Comparison of ENCODE assay signal across 22 cellular contexts in the genomic region with DNA sequence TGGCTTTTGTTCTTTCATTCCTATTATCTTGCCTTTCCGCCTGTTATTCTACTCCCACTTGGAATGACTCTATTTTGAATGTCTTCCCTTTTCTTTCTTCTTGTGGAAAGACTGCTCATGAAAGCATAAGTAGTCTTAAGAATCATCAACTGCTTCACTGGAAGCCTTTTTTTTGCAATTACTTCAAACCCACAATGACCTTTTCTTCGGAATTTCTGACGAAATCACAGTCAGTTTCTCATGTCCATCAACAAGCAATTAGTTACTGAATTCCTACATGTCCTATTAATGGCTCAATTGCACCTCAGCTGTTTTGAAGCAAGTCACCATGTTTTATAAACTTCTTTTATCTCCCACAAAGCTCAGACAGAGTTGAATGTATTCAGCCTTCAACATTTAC.
A peak's percentile ranks its signal among the peaks of the same experiment; 100 is the strongest.
DNase-seq lines count a peak whose midpoint lies in the region; ATAC-seq, FAIRE-seq and TF ChIP-seq lines count a peak whose summit lies in the region.
"Had no signal": no experiment of that assay in that cellular context is flagged by ENCODE, and none has a peak within 500 bp of the region (broad histone marks: within the 10 kb centered on the region; RNA-seq: fewer than 3 reads in every experiment).

No MANE protein-coding gene starts in this region.

- H3K27ac ChIP-seq in astrocyte (ENCODE audit: low read depth, low read length) = no peak overlapping the region
- H3K27ac ChIP-seq: BLaER1, C4-2B, GM23248 had no signal

- WGBS in lower leg skin, 2 donors = 52 to 75% methylated on average over 2 to 3 of the region's 3 CpGs

- no peak overlapping the region for H3K4me3 Mint-ChIP-seq in astrocyte (ENCODE audit: unreplicated experiment)
- no peak overlapping the region for H3K4me3 Mint-ChIP-seq in activated T-cell treated with anti-CD3 and anti-CD28 coated beads, Interleukin-2, amount 50 U/mL, for 24 hours
- H3K4me3 Mint-ChIP-seq: B cell; CD4-positive, CD25-positive, alpha-beta regulatory T cell; CD8-positive, alpha-beta T cell had no signal

- H3K9me3 Mint-ChIP-seq in astrocyte (ENCODE audit: unreplicated experiment) = no peaks in the 10 kb centered on the region
- H3K9me3 Mint-ChIP-seq in activated T-cell treated with anti-CD3 and anti-CD28 coated beads, Interleukin-2, amount 50 U/mL, for 24 hours = no peaks in the 10 kb centered on the region
- H3K9me3 Mint-ChIP-seq: CD4-positive, CD25-positive, alpha-beta regulatory T cell; CD8-positive, alpha-beta T cell had no signal

- H3K4me2 ChIP-seq in astrocyte (ENCODE audit: low read length) = no peak overlapping the region
- H3K4me2 ChIP-seq: BLaER1 had no signal

- H3K9ac ChIP-seq in astrocyte (ENCODE audit: low read length) = no peak overlapping the region
- H3K9ac ChIP-seq: BLaER1, GM23248 had no signal

- TF ChIP-seq CTCF in astrocyte (IDR thresholded peaks at IDR 0.05; ENCODE audit: insufficient read depth, low read depth, low read length) = no peak
- TF ChIP-seq CTCF in lower leg skin (IDR thresholded peaks at IDR 0.05) = no peak

- no peak for FAIRE-seq in astrocyte (lab: Jason Lieb, UNC)
- FAIRE-seq: D721Med, GM12891, GM18507, H1 had no signal

- peak; percentile 9 for DNase-seq in SK-MEL-5 (ENCODE audit: low read depth, low spot score)
- DNase-seq in astrocyte (ENCODE audit: low read depth) = peak; percentile 14
- DNase-seq in foreskin melanocyte = peak; percentile 66
- DNase-seq in lower leg skin (ENCODE audit: low spot score in 2 of 2) = no peak
- no peak for DNase-seq in activated T-cell treated with anti-CD3 and anti-CD28 coated beads, Interleukin-2, amount 50 U/mL, for 24 hours
- no peak for DNase-seq in dermis blood vessel endothelial cell
- DNase-seq: CD4-positive, CD25-positive, alpha-beta regulatory T cell; CD8-positive, alpha-beta T cell; DMS 273 treated with DMSO at 0.1 percent for 48 hours; DMS79; GF-D8; GM23248; H7; HCEC 1CT had no signal

- no peaks in the 10 kb centered on the region for H3K9me3 ChIP-seq in astrocyte (ENCODE audit: insufficient read depth, low read depth, low read length)
- H3K9me3 ChIP-seq: BLaER1 had no signal

- H3K27me3 Mint-ChIP-seq in astrocyte (ENCODE audit: low read depth, unreplicated experiment) = no peaks in the 10 kb centered on the region
- H3K27me3 Mint-ChIP-seq in activated T-cell treated with anti-CD3 and anti-CD28 coated beads, Interleukin-2, amount 50 U/mL, for 24 hours = no peaks in the 10 kb centered on the region
- H3K27me3 Mint-ChIP-seq: CD4-positive, CD25-positive, alpha-beta regulatory T cell had no signal

- H4K20me1 ChIP-seq in astrocyte (ENCODE audit: insufficient read depth, low read length) = no peaks in the 10 kb centered on the region
- H4K20me1 ChIP-seq: BLaER1 had no signal

- no peaks in the 10 kb centered on the region for H3K4me1 ChIP-seq in astrocyte (ENCODE audit: insufficient read depth, low read length)

- H3K79me2 ChIP-seq in astrocyte (ENCODE audit: insufficient read depth, low read length) = no peaks in the 10 kb centered on the region

- no peak for ATAC-seq in GM21360 (IDR thresholded peaks at IDR 0.05; ENCODE audit: unreplicated experiment)
- ATAC-seq: CD8-positive, alpha-beta T cell had no signal

- H3K4me3 ChIP-seq in astrocyte (ENCODE audit: insufficient read depth, low read depth, low read length) = no peak overlapping the region
- H3K4me3 ChIP-seq in lower leg skin (ENCODE audit: low read depth, poor library complexity, severe bottlenecking) = no peak overlapping the region
- H3K4me3 ChIP-seq: BLaER1, GM23248 had no signal

- TF ChIP-seq POLR2A in lower leg skin (IDR thresholded peaks at IDR 0.05) = no peak

- H3K4me1 Mint-ChIP-seq in astrocyte (ENCODE audit: low read depth, unreplicated experiment) = peaks cover 9% of the 10 kb centered on the region
- H3K4me1 Mint-ChIP-seq in activated T-cell treated with anti-CD3 and anti-CD28 coated beads, Interleukin-2, amount 50 U/mL, for 24 hours (ENCODE audit: low read depth) = peaks cover 1% of the 10 kb centered on the region
- H3K4me1 Mint-ChIP-seq: CD4-positive, CD25-positive, alpha-beta regulatory T cell had no signal

- no peaks in the 10 kb centered on the region for H3K27me3 ChIP-seq in astrocyte (ENCODE audit: insufficient read depth, low read length)
- H3K27me3 ChIP-seq: BLaER1 had no signal

- intact Hi-C loops in lower leg skin (cut with DNase I; ENCODE audit: low total_unique reads) = no loop called here

- in situ Hi-C loops in SK-MEL-5 (cut with HindIII; ENCODE audit: low pct_unique_long_range_greater_than_20kb, low sequenced_read_pairs) = no loop called here

- no peak overlapping the region for H2AFZ ChIP-seq in astrocyte (ENCODE audit: low read depth, low read length)
- H2AFZ ChIP-seq: GM23248 had no signal

- H3K36me3 Mint-ChIP-seq in astrocyte (ENCODE audit: low read depth, unreplicated experiment) = peaks cover 43% of the 10 kb centered on the region
- no peaks in the 10 kb centered on the region for H3K36me3 Mint-ChIP-seq in activated T-cell treated with anti-CD3 and anti-CD28 coated beads, Interleukin-2, amount 50 U/mL, for 24 hours (ENCODE audit: low read depth)
- H3K36me3 Mint-ChIP-seq: CD4-positive, CD25-positive, alpha-beta regulatory T cell; CD8-positive, alpha-beta T cell had no signal

- no peak overlapping the region for H3K27ac Mint-ChIP-seq in astrocyte (ENCODE audit: unreplicated experiment)
- no peak overlapping the region for H3K27ac Mint-ChIP-seq in activated T-cell treated with anti-CD3 and anti-CD28 coated beads, Interleukin-2, amount 50 U/mL, for 24 hours
- H3K27ac Mint-ChIP-seq: B cell; CD4-positive, CD25-positive, alpha-beta regulatory T cell; CD8-positive, alpha-beta T cell had no signal

- peaks cover 44% of the 10 kb centered on the region for H3K36me3 ChIP-seq in astrocyte (ENCODE audit: insufficient read depth, low read length)
- H3K36me3 ChIP-seq: BLaER1 had no signal

Comparison
In these comparisons a context has a peak if more than half of its experiments do, and no peak if none do; other contexts are left out.
1. DNase-seq: peak in SK-MEL-5 (single experiment), astrocyte (single experiment) and foreskin melanocyte (single experiment); none in lower leg skin (0 of 2), activated T-cell treated with anti-CD3 and anti-CD28 coated beads, Interleukin-2, amount 50 U/mL, for 24 hours (single experiment) and dermis blood vessel endothelial cell (single experiment).